Comparison of ENCODE assay signal across 8 cellular contexts in the genomic region with DNA sequence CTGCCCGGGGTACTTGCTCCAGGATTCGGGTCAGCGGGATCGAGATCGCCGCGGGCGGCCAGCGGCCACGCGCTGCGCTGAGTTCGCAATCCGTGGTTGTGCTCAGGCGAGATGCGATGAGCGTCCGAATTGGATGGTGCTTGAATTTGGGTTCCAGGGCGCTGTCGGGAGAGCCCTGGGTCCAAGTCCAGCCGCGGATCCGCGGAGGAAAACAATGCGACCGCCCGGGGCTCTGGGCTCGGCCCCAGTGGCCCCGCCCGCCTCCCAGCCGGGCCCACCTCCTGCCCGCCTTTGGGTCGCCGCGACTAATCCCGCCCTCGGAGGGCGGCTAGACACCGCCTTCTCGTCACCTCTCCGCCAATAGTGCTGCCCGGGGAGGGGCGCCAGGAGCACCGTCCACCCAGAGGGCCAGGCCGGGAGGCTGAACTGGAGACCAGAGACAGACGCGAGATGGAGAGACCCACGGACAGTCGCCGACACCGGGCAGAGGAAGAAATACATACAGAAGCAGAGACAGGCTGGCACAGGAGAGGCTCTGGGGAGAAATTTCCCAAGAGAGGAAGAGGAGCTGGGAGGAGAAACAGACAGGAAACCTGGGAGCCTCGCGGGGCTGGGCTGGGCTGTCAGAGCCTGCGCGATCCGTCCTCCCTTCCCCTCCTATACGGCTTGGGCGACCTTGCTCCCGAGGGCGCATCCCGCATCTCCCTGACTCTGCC. TPM values are rescaled to one million over a fixed set of nuclear protein-coding genes. Genes with fewer than 3 reads are reported as not detected.
DNase-seq lines count a peak whose midpoint lies in the region; ATAC-seq and TF ChIP-seq lines count a peak whose summit lies in the region.

A gene with protein sequence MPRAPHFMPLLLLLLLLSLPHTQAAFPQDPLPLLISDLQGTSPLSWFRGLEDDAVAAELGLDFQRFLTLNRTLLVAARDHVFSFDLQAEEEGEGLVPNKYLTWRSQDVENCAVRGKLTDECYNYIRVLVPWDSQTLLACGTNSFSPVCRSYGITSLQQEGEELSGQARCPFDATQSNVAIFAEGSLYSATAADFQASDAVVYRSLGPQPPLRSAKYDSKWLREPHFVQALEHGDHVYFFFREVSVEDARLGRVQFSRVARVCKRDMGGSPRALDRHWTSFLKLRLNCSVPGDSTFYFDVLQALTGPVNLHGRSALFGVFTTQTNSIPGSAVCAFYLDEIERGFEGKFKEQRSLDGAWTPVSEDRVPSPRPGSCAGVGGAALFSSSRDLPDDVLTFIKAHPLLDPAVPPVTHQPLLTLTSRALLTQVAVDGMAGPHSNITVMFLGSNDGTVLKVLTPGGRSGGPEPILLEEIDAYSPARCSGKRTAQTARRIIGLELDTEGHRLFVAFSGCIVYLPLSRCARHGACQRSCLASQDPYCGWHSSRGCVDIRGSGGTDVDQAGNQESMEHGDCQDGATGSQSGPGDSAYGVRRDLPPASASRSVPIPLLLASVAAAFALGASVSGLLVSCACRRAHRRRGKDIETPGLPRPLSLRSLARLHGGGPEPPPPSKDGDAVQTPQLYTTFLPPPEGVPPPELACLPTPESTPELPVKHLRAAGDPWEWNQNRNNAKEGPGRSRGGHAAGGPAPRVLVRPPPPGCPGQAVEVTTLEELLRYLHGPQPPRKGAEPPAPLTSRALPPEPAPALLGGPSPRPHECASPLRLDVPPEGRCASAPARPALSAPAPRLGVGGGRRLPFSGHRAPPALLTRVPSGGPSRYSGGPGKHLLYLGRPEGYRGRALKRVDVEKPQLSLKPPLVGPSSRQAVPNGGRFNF (minus strand): TSS at position 216 of the 716 bp plus-strand sequence. CDS start 4,010 bp downstream, outside the sequence.

- peak within 1 kb of the TSS; percentile 72 to 82 for H3K27ac ChIP-seq in ascending aorta
- peak within 1 kb of the TSS; percentile 89 for H3K27ac ChIP-seq in psoas muscle
- H3K27ac ChIP-seq in urinary bladder (ENCODE audit: low read depth): peak within 1 kb of the TSS; percentile 45

- no peaks in the 10 kb centered on the region for H3K36me3 ChIP-seq in ascending aorta
- H3K36me3 ChIP-seq in psoas muscle (ENCODE audit: insufficient read depth in 1 of 2, low read depth in 1 of 2): no peaks in the 10 kb centered on the region
- peaks cover 3% of the 10 kb centered on the region for H3K36me3 ChIP-seq in urinary bladder (ENCODE audit: insufficient read depth)

- H3K27me3 ChIP-seq in ascending aorta (no peaks in the 10 kb centered on the region), psoas muscle (ENCODE audit: insufficient read depth in 3 of 3, low read length in 2 of 3) (no peaks in the 10 kb centered on the region)

- H3K9me3 ChIP-seq in ascending aorta (no peaks in the 10 kb centered on the region), psoas muscle (no peaks in the 10 kb centered on the region)

- DNase-seq in NCI-H1694 treated with DMSO at 0.1 percent for 48 hours (lab: John Stamatoyannopoulos, UW): peak; percentile 88
- DNase-seq in T-helper 2 cell: peak; percentile 72 to 85 (median 82)
- peak; percentile 83 to 96 for DNase-seq in ascending aorta (ENCODE audit: low spot score in 2 of 2)
- DNase-seq in left ventricle myocardium superior: peak; percentile 98
- DNase-seq in psoas muscle: peak; percentile 96 to 98

- ATAC-seq in GM18498 (IDR thresholded peaks at IDR 0.05; ENCODE audit: unreplicated experiment) (peak; percentile 99), HG02943 (IDR thresholded peaks at IDR 0.05; ENCODE audit: low read depth, unreplicated experiment) (peak; percentile 97), left ventricle myocardium superior (peak; percentile 91), psoas muscle (peak; percentile 82 to 89 (median 84))

- intact Hi-C loops in ascending aorta (cut with DNase I) (loop anchor here (2.0 kb wide), 1 partner anchor 18 kb away; a partner anchor contains a TSS), left ventricle myocardium superior (cut with micrococcal nuclease) (no loop called here), psoas muscle (cut with DNase I) (no loop called here)

- WGBS in psoas muscle, 3 donors: 0 to 1% (median 0%) methylated on average over 38 to 61 of the region's 61 CpGs
- under 1% methylated on average over 61 of the region's 61 CpGs for WGBS in urinary bladder

- H3K4me1 ChIP-seq in ascending aorta (peaks cover 0 to 16% of the 10 kb centered on the region in 2 donors), psoas muscle (peaks cover 48% of the 10 kb centered on the region), urinary bladder (ENCODE audit: insufficient read depth) (no peaks in the 10 kb centered on the region)

- H3K4me3 ChIP-seq in ascending aorta: peak within 1 kb of the TSS; percentile 81 to 93
- peak within 1 kb of the TSS; percentile 76 for H3K4me3 ChIP-seq in psoas muscle
- H3K4me3 ChIP-seq in urinary bladder (ENCODE audit: low read depth, low read length): peak within 1 kb of the TSS; percentile 68

- TF ChIP-seq CTCF in ascending aorta (IDR thresholded peaks at IDR 0.05) (no peak), psoas muscle (IDR thresholded peaks at IDR 0.05) (no peak)

RNA-seq across cellular contexts. Expression of the gene that starts here (rescaled TPM):
- total RNA-seq in ascending aorta (31.8 TPM), left ventricle myocardium superior (55.1 TPM), psoas muscle (100 to 1,000 TPM in 2 of 4 donors, 10 to 100 TPM in 2; 56.3 to 145 (median 101) TPM), urinary bladder (10.4 TPM)
- polyA plus RNA-seq in psoas muscle (10 to 100 TPM in 2 of 3 donors, 1 to 10 TPM in 1; 8.9 to 46.3 (median 29.5) TPM), urinary bladder (13.7 TPM)

Comparison
In these comparisons a context has a peak if more than half of its experiments do, and no peak if none do; other contexts are left out.
1. Peak in every context shown above with its lines: DNase-seq, ATAC-seq, H3K4me3 ChIP-seq and H3K27ac ChIP-seq.